In the genomic region with DNA sequence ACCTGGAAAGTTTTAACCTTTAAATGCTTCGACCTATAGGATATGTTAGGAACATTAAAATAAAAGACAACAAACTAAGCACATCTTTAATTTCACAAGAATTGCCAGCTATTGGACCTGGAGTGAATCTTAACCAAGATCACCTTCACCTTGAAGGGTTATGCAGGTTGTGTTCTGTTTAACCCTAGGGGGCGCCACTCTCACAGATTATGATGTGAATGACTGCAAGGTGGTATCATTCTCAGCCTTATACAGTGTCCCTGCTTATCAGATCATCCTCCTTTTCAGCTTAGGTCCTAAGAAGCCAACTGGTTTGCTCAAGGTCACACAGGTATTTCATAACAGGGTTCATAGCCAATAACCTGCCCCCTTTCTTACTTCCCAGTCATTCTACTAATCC, we compare ENCODE assay signal across 9 cellular contexts. TPM values are rescaled to one million over a fixed set of nuclear protein-coding genes. Genes with fewer than 3 reads are reported as not detected.
DNase-seq lines count a peak whose midpoint lies in the region; ATAC-seq and TF ChIP-seq lines count a peak whose summit lies in the region.
"Had no signal": no experiment of that assay in that cellular context is flagged by ENCODE, and none has a peak within 500 bp of the region (broad histone marks: within the 10 kb centered on the region; RNA-seq: fewer than 3 reads in every experiment).

No MANE protein-coding gene starts in this region.

- H3K27me3 Mint-ChIP-seq in activated CD4-positive, alpha-beta T cell treated with anti-CD3 and anti-CD28 coated beads, Interleukin-2, amount 10 ng/mL, durations not matched to agents 24 days and 14 days = no peaks in the 10 kb centered on the region
- no peaks in the 10 kb centered on the region for H3K27me3 Mint-ChIP-seq in neural crest cell (ENCODE audit: low read depth)

- no peak overlapping the region for H3K27ac ChIP-seq in ovary
- H3K27ac ChIP-seq: VCaP had no signal

- H3K27ac Mint-ChIP-seq in activated CD4-positive, alpha-beta T cell treated with anti-CD3 and anti-CD28 coated beads, Interleukin-2, amount 10 ng/mL, durations not matched to agents 24 days and 14 days = no peak overlapping the region
- no peak overlapping the region for H3K27ac Mint-ChIP-seq in neural crest cell (ENCODE audit: unreplicated experiment)

- H3K36me3 Mint-ChIP-seq in activated CD4-positive, alpha-beta T cell treated with anti-CD3 and anti-CD28 coated beads, Interleukin-2, amount 10 ng/mL, durations not matched to agents 24 days and 14 days (ENCODE audit: low read depth) = peaks cover 33% of the 10 kb centered on the region
- H3K36me3 Mint-ChIP-seq in neural crest cell (ENCODE audit: low read depth) = peaks cover 8% of the 10 kb centered on the region

- no peaks in the 10 kb centered on the region for H3K4me1 ChIP-seq in ovary (ENCODE audit: insufficient read depth)

- peak; percentile 60 for ATAC-seq in GM21723 (IDR thresholded peaks at IDR 0.05; ENCODE audit: unreplicated experiment)

- TF ChIP-seq EP300 in ovary (IDR thresholded peaks at IDR 0.05) = no peak

- H3K4me3 ChIP-seq in ovary = no peak overlapping the region

- peaks cover 23% of the 10 kb centered on the region for H3K4me1 Mint-ChIP-seq in activated CD4-positive, alpha-beta T cell treated with anti-CD3 and anti-CD28 coated beads, Interleukin-2, amount 10 ng/mL, durations not matched to agents 24 days and 14 days
- H3K4me1 Mint-ChIP-seq in neural crest cell = peaks cover 10% of the 10 kb centered on the region

- H3K9me3 ChIP-seq in ovary = no peaks in the 10 kb centered on the region

- WGBS in ovary, 3 donors = 29 to 44% (median 32%) methylated on average over 2 of the region's 2 CpGs

- no peaks in the 10 kb centered on the region for H3K36me3 ChIP-seq in ovary

- no peaks in the 10 kb centered on the region for H3K9me3 Mint-ChIP-seq in activated CD4-positive, alpha-beta T cell treated with anti-CD3 and anti-CD28 coated beads, Interleukin-2, amount 10 ng/mL, durations not matched to agents 24 days and 14 days
- no peaks in the 10 kb centered on the region for H3K9me3 Mint-ChIP-seq in neural crest cell

- H3K27me3 ChIP-seq in ovary = no peaks in the 10 kb centered on the region

- no peak for TF ChIP-seq POLR2A in ovary (IDR thresholded peaks at IDR 0.05)

- intact Hi-C loops in activated CD4-positive, alpha-beta T cell treated with anti-CD3 and anti-CD28 coated beads, Interleukin-2, amount 10 ng/mL, durations not matched to agents 24 days and 14 days (cut with micrococcal nuclease) = loop anchor here (5.0 kb wide), 1 partner anchor 33 kb away; no protein-coding TSS in a partner anchor
- intact Hi-C loops in ovary (cut with DNase I) = no loop called here

- TF ChIP-seq CTCF in GM12872 (IDR thresholded peaks at IDR 0.05; ENCODE audit: insufficient read depth, low read depth, low read length) = peak; percentile 47
- peak; percentile 25 for TF ChIP-seq CTCF in neural crest cell (conservative IDR thresholded peaks at IDR 0.05)
- no peak for TF ChIP-seq CTCF in ovary (IDR thresholded peaks at IDR 0.05)

- H3K4me3 Mint-ChIP-seq in activated CD4-positive, alpha-beta T cell treated with anti-CD3 and anti-CD28 coated beads, Interleukin-2, amount 10 ng/mL, durations not matched to agents 24 days and 14 days = peak overlapping the region; percentile 3
- no peak overlapping the region for H3K4me3 Mint-ChIP-seq in neural crest cell

- DNase-seq in activated CD4-positive, alpha-beta T cell treated with anti-CD3 and anti-CD28 coated beads, Interleukin-2, amount 10 ng/mL, durations not matched to agents 24 days and 14 days = peak; percentile 73
- no peak for DNase-seq in neural crest cell (ENCODE audit: low read depth, low spot score)
- no peak for DNase-seq in ovary
- no peak for DNase-seq in occipital lobe (lab: John Stamatoyannopoulos, UW)
- no peak for DNase-seq in NCI-H187 (lab: John Stamatoyannopoulos, UW)
- no peak for DNase-seq in SK-N-DZ (ENCODE audit: low spot score)

RNA-seq across cellular contexts. Expression of gene INTS6L, which starts 23.5 kb away (rescaled TPM):
- total RNA-seq in activated CD4-positive, alpha-beta T cell treated with anti-CD3 and anti-CD28 coated beads, Interleukin-2, amount 10 ng/mL, durations not matched to agents 24 days and 14 days = 30.6 and 35.7 TPM in 2 replicates
- 18.8 and 19.0 TPM in 2 replicates for total RNA-seq in neural crest cell
- total RNA-seq in ovary = 10 to 100 TPM; 13.2 to 20.7 (median 16.4) TPM
- polyA plus RNA-seq in ovary = 10 to 100 TPM in 1 of 2 donors, 1 to 10 TPM in 1; 9.0 to 13.5 TPM
- total RNA-seq in occipital lobe = 33.1 TPM
- polyA plus RNA-seq in SK-N-DZ (2014; cell fraction: cytosol; rRNA removed) = 7.2 and 10.5 TPM in 2 replicates
- 58.3 and 75.2 TPM in 2 replicates for polyA plus RNA-seq in SK-N-DZ (2014; cell fraction: nucleus; rRNA removed)

Comparison
In these comparisons a context has a peak if more than half of its experiments do, and no peak if none do; other contexts are left out.
1. CTCF ChIP-seq: peak in GM12872 (single experiment) and neural crest cell (single experiment); none in ovary (0 of 3).